Comparison of ENCODE assay signal across 2 cellular contexts in the genomic region with DNA sequence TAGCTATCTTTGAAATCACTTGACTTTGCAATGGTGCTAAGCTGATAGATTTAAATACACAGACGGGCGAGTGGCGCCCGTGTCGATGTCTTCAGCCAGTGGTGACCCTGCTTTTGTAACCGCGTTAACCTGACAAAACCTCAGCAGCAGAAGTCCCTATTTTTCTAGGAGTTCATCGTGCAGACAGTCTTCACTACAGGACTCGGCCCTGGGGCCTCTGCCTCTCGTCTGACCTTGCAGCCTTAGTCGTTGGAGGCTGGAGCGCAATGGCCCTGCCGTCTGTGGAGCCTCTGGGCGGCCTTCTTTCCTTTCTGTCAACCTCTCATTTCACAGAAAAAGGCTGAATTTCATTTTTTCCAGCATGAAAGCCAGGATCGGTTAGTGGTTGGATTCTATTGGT.
A peak's percentile ranks its signal among the peaks of the same experiment; 100 is the strongest.
TF ChIP-seq lines count a peak whose summit lies in the region.

No MANE protein-coding gene starts in this region.

TF ChIP-seq in HCT116, 20 proteins besides CTCF, POLR2A, EP300 and RAD21:
- TF ChIP-seq POLR2AphosphoS5 (IDR thresholded peaks at IDR 0.05; ENCODE audit: low read depth, low read length) = 0 out of 2 replicates have a peak, but pooled peaks have one; percentile 25
- TF ChIP-seq SP1 (IDR thresholded peaks at IDR 0.05; ENCODE audit: low read depth) = no peak

TF ChIP-seq in K562, 482 proteins besides CTCF, POLR2A, EP300 and RAD21:
- no peak for TF ChIP-seq SREBF1 (IDR thresholded peaks at IDR 0.05; ENCODE audit: borderline replicate concordance, low read depth, low read length)
- TF ChIP-seq ADNP (tag; IDR thresholded peaks at IDR 0.05) = no peak
- TF ChIP-seq PRMT5 (CRISPR knock-in tag; IDR thresholded peaks at IDR 0.05) = no peak
- TF ChIP-seq PCBP2 (IDR thresholded peaks at IDR 0.05; ENCODE audit: low read depth, low read length, poor library complexity, severe bottlenecking) = no peak
- no peak for TF ChIP-seq KLF6 (CRISPR knock-in tag; IDR thresholded peaks at IDR 0.05; ENCODE audit: borderline replicate concordance)
- no peak for TF ChIP-seq ZNF232 (CRISPR knock-in tag; IDR thresholded peaks at IDR 0.05)
- TF ChIP-seq, protein P1, sequence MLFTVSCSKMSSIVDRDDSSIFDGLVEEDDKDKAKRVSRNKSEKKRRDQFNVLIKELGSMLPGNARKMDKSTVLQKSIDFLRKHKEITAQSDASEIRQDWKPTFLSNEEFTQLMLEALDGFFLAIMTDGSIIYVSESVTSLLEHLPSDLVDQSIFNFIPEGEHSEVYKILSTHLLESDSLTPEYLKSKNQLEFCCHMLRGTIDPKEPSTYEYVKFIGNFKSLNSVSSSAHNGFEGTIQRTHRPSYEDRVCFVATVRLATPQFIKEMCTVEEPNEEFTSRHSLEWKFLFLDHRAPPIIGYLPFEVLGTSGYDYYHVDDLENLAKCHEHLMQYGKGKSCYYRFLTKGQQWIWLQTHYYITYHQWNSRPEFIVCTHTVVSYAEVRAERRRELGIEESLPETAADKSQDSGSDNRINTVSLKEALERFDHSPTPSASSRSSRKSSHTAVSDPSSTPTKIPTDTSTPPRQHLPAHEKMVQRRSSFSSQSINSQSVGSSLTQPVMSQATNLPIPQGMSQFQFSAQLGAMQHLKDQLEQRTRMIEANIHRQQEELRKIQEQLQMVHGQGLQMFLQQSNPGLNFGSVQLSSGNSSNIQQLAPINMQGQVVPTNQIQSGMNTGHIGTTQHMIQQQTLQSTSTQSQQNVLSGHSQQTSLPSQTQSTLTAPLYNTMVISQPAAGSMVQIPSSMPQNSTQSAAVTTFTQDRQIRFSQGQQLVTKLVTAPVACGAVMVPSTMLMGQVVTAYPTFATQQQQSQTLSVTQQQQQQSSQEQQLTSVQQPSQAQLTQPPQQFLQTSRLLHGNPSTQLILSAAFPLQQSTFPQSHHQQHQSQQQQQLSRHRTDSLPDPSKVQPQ (CRISPR knock-in tag; IDR thresholded peaks at IDR 0.05; ENCODE audit: borderline replicate concordance) = no peak
- TF ChIP-seq BACH1 (tag; IDR thresholded peaks at IDR 0.05) = no peak
- TF ChIP-seq TAF15 (IDR thresholded peaks at IDR 0.05; ENCODE audit: low read depth, low read length) = no peak
- no peak for TF ChIP-seq MAFF (IDR thresholded peaks at IDR 0.05; ENCODE audit: low read length)
- TF ChIP-seq MTA1 (IDR thresholded peaks at IDR 0.05; ENCODE audit: borderline replicate concordance) = no peak
- no peak for TF ChIP-seq YY1 (IDR thresholded peaks at IDR 0.05; ENCODE audit: borderline replicate concordance in 1 of 3, control insufficient read depth in 1 of 3, extremely low read depth in 1 of 3, insufficient read depth in 3 of 3, insufficient read length in 1 of 3, insufficient replicate concordance in 2 of 3, low read depth in 1 of 3, low read length in 2 of 3)
- TF ChIP-seq, protein P2, sequence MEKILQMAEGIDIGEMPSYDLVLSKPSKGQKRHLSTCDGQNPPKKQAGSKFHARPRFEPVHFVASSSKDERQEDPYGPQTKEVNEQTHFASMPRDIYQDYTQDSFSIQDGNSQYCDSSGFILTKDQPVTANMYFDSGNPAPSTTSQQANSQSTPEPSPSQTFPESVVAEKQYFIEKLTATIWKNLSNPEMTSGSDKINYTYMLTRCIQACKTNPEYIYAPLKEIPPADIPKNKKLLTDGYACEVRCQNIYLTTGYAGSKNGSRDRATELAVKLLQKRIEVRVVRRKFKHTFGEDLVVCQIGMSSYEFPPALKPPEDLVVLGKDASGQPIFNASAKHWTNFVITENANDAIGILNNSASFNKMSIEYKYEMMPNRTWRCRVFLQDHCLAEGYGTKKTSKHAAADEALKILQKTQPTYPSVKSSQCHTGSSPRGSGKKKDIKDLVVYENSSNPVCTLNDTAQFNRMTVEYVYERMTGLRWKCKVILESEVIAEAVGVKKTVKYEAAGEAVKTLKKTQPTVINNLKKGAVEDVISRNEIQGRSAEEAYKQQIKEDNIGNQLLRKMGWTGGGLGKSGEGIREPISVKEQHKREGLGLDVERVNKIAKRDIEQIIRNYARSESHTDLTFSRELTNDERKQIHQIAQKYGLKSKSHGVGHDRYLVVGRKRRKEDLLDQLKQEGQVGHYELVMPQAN (IDR thresholded peaks at IDR 0.05; ENCODE audit: borderline replicate concordance) = no peak
- no peak for TF ChIP-seq SRSF1 (IDR thresholded peaks at IDR 0.05; ENCODE audit: low read depth, low read length)
- no peak for TF ChIP-seq ZNF239 (CRISPR knock-in tag; IDR thresholded peaks at IDR 0.05)
- TF ChIP-seq L3MBTL2 (IDR thresholded peaks at IDR 0.05) = no peak
- peak; percentile 35 for TF ChIP-seq POLR2B (IDR thresholded peaks at IDR 0.05; ENCODE audit: low read depth, partially characterized antibody)
- no peak for TF ChIP-seq FOSL1 (tag; conservative IDR thresholded peaks at IDR 0.05)
- TF ChIP-seq CBFA2T2 (conservative IDR thresholded peaks at IDR 0.05) = no peak
- peak; percentile 40; the same call in 1 of the 2 replicates for TF ChIP-seq POLR2G (IDR thresholded peaks at IDR 0.05; ENCODE audit: low read depth, low read length)
- TF ChIP-seq, protein P3, sequence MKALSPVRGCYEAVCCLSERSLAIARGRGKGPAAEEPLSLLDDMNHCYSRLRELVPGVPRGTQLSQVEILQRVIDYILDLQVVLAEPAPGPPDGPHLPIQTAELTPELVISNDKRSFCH (CRISPR knock-in tag; IDR thresholded peaks at IDR 0.05) = no peak
- TF ChIP-seq, protein P3 (tag; IDR thresholded peaks at IDR 0.05) = no peak
- TF ChIP-seq POLR2AphosphoS2 (IDR thresholded peaks at IDR 0.05; ENCODE audit: low read length) = 0 out of 2 replicates have a peak, but pooled peaks have one; percentile 9
- TF ChIP-seq PURB (CRISPR knock-in tag; IDR thresholded peaks at IDR 0.05; ENCODE audit: low read depth) = no peak
